ENCODE assay signal across 24 cellular contexts in the genomic region with DNA sequence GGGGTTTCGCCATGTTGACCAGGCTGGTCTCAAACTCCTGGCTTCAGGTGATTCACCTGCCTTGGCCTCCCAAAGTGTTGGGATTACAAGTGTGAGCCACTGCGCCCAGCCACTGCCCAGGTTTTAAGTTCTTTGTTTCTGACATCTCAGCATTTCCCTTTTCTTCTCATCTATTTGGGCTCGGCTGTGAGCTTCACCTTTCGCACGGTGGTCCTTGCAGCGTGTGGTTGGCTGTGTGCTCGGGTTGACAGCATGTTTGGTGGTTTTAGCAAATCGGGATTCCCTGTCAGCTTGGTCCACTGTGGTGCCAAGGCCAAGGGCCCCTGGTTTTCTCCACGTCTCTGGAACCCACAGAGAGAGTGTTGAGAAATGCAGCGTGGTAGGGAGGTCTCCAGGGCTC.
A peak's percentile ranks its signal among the peaks of the same experiment; 100 is the strongest.
DNase-seq lines count a peak whose midpoint lies in the region; ATAC-seq and TF ChIP-seq lines count a peak whose summit lies in the region.
"Had no signal": no experiment of that assay in that cellular context is flagged by ENCODE, and none has a peak within 500 bp of the region (broad histone marks: within the 10 kb centered on the region; RNA-seq: fewer than 3 reads in every experiment).

No MANE protein-coding gene starts in this region.

- TF ChIP-seq EP300 in stomach (IDR thresholded peaks at IDR 0.05): no peak

- no peak overlapping the region for H3K27ac ChIP-seq in right cardiac atrium (ENCODE audit: low read length)
- H3K27ac ChIP-seq in neural progenitor cell: no peak overlapping the region
- H3K27ac ChIP-seq in stomach: no peak overlapping the region
- H3K27ac ChIP-seq: 22Rv1; BLaER1 treated with 17β-estradiol and CSF1 and Interleukin-3, amounts not matched to agents 10 nM and 100 nM; HL-60 had no signal

- POLR2A ChIA-PET in activated CD4-positive, alpha-beta memory T cell treated with anti-CD3 and anti-CD28 coated beads, Interleukin-2, amount 10 ng/mL, durations not matched to agents 7 days and 5 days (lab: Charles Lee): interaction anchor here (1.1 to 1.4 kb wide), 2 partner anchors 15 to 74 kb away, joined by 3 to 4 read pairs; no protein-coding TSS in a partner anchor
- POLR2A ChIA-PET in activated CD4-positive, alpha-beta memory T cell treated with anti-CD3 and anti-CD28 coated beads for 36 hours (lab: Charles Lee): no interaction called here

- H3K27me3 ChIP-seq in right cardiac atrium (ENCODE audit: control insufficient read depth, insufficient read depth): no peaks in the 10 kb centered on the region
- peaks cover 19% of the 10 kb centered on the region for H3K27me3 ChIP-seq in neural progenitor cell
- peaks cover 0 to under 1% (median 0%) of the 10 kb centered on the region in 3 donors for H3K27me3 ChIP-seq in stomach

- H3K4me3 Mint-ChIP-seq in activated CD4-positive, alpha-beta memory T cell treated with anti-CD3 and anti-CD28 coated beads, Interleukin-2, amount 10 ng/mL, durations not matched to agents 7 days and 5 days: no peak overlapping the region
- no peak overlapping the region for H3K4me3 Mint-ChIP-seq in activated CD4-positive, alpha-beta memory T cell treated with anti-CD3 and anti-CD28 coated beads for 36 hours
- H3K4me3 Mint-ChIP-seq in neural progenitor cell: no peak overlapping the region
- H3K4me3 Mint-ChIP-seq: CD8-positive, alpha-beta T cell had no signal

- H3K4me1 Mint-ChIP-seq in activated CD4-positive, alpha-beta memory T cell treated with anti-CD3 and anti-CD28 coated beads, Interleukin-2, amount 10 ng/mL, durations not matched to agents 7 days and 5 days: peaks cover 56% of the 10 kb centered on the region
- H3K4me1 Mint-ChIP-seq in activated CD4-positive, alpha-beta memory T cell treated with anti-CD3 and anti-CD28 coated beads for 36 hours (ENCODE audit: low read depth): peaks cover 43% of the 10 kb centered on the region
- peaks cover 8% of the 10 kb centered on the region for H3K4me1 Mint-ChIP-seq in neural progenitor cell

- intact Hi-C loops in activated CD4-positive, alpha-beta memory T cell treated with anti-CD3 and anti-CD28 coated beads for 36 hours (cut with micrococcal nuclease): no loop called here
- intact Hi-C loops in Right ventricle myocardium inferior (cut with DNase I) (no loop called here), right cardiac atrium (cut with DNase I) (no loop called here), stomach (cut with DNase I; ENCODE audit: low total_unique reads) (no loop called here)

- H3K4me2 ChIP-seq in neural progenitor cell: no peak overlapping the region
- H3K4me2 ChIP-seq: BLaER1 treated with 17β-estradiol and CSF1 and Interleukin-3, amounts not matched to agents 10 nM and 100 nM had no signal

- no peak for TF ChIP-seq CTCF in neural progenitor cell (IDR thresholded peaks at IDR 0.05)
- TF ChIP-seq CTCF in stomach (IDR thresholded peaks at IDR 0.05): no peak

- no peaks in the 10 kb centered on the region for H3K36me3 ChIP-seq in neural progenitor cell
- H3K36me3 ChIP-seq in stomach: no peaks in the 10 kb centered on the region
- H3K36me3 ChIP-seq: HAP-1 had no signal

- ATAC-seq in Right ventricle myocardium inferior (no peak), right cardiac atrium (no peak), HG03095 (IDR thresholded peaks at IDR 0.05; ENCODE audit: unreplicated experiment) (no peak)
- ATAC-seq: CD8-positive, alpha-beta T cell; GM12878 had no signal

- H3K9ac ChIP-seq in neural progenitor cell: no peak overlapping the region
- H3K9ac ChIP-seq: BLaER1 treated with 17β-estradiol and CSF1 and Interleukin-3, amounts not matched to agents 10 nM and 100 nM had no signal

- H3K36me3 Mint-ChIP-seq in activated CD4-positive, alpha-beta memory T cell treated with anti-CD3 and anti-CD28 coated beads, Interleukin-2, amount 10 ng/mL, durations not matched to agents 7 days and 5 days (ENCODE audit: low read depth): peaks cover 46% of the 10 kb centered on the region
- peaks cover 20% of the 10 kb centered on the region for H3K36me3 Mint-ChIP-seq in activated CD4-positive, alpha-beta memory T cell treated with anti-CD3 and anti-CD28 coated beads for 36 hours
- H3K36me3 Mint-ChIP-seq in neural progenitor cell: peaks cover 40% of the 10 kb centered on the region

- H3K4me1 ChIP-seq in right cardiac atrium (ENCODE audit: control insufficient read depth, insufficient read depth, low read length) (no peaks in the 10 kb centered on the region), neural progenitor cell (no peaks in the 10 kb centered on the region), stomach (no peaks in the 10 kb centered on the region)
- H3K4me1 ChIP-seq: HAP-1 had no signal

- peaks cover 4% of the 10 kb centered on the region for H3K27me3 Mint-ChIP-seq in activated CD4-positive, alpha-beta memory T cell treated with anti-CD3 and anti-CD28 coated beads, Interleukin-2, amount 10 ng/mL, durations not matched to agents 7 days and 5 days
- H3K27me3 Mint-ChIP-seq in activated CD4-positive, alpha-beta memory T cell treated with anti-CD3 and anti-CD28 coated beads for 36 hours: no peaks in the 10 kb centered on the region
- H3K27me3 Mint-ChIP-seq in neural progenitor cell (ENCODE audit: insufficient read depth, low read depth): peaks cover 16% of the 10 kb centered on the region

- no peaks in the 10 kb centered on the region for H3F3A ChIP-seq in neural progenitor cell (ENCODE audit: low read depth)

- 79% methylated on average over 10 of the region's 10 CpGs for WGBS in right cardiac atrium
- 81 to 86% (median 86%) methylated on average over 10 of the region's 10 CpGs for WGBS in stomach, 5 donors

- no peak for TF ChIP-seq POLR2A in stomach (IDR thresholded peaks at IDR 0.05)

- H4K20me1 ChIP-seq in neural progenitor cell (ENCODE audit: low read depth): no peaks in the 10 kb centered on the region
- H4K20me1 ChIP-seq: BLaER1 treated with 17β-estradiol and CSF1 and Interleukin-3, amounts not matched to agents 10 nM and 100 nM had no signal

- H3K4me3 ChIP-seq in right cardiac atrium (ENCODE audit: low read length) (no peak overlapping the region), neural progenitor cell (no peak overlapping the region), stomach (no peak overlapping the region)
- H3K4me3 ChIP-seq: BLaER1 treated with 17β-estradiol and CSF1 and Interleukin-3, amounts not matched to agents 10 nM and 100 nM; GM12878; HAP-1; K562 had no signal

- CTCF ChIA-PET in activated CD4-positive, alpha-beta memory T cell treated with anti-CD3 and anti-CD28 coated beads, Interleukin-2, amount 10 ng/mL, durations not matched to agents 7 days and 5 days (lab: Charles Lee): interaction anchor here (1.7 kb wide), 1 partner anchor 10 kb away, joined by 12 read pairs; no protein-coding TSS in a partner anchor
- CTCF ChIA-PET in activated CD4-positive, alpha-beta memory T cell treated with anti-CD3 and anti-CD28 coated beads for 36 hours (lab: Charles Lee): interaction anchor here (0.9 to 1.5 kb wide), 5 partner anchors 13 to 529 kb away, joined by 3 to 9 read pairs (median 4); no protein-coding TSS in a partner anchor

- DNase-seq in activated CD4-positive, alpha-beta memory T cell treated with anti-CD3 and anti-CD28 coated beads, Interleukin-2, amount 10 ng/mL, durations not matched to agents 7 days and 5 days: peak; percentile 8
- DNase-seq in activated CD4-positive, alpha-beta memory T cell treated with anti-CD3 and anti-CD28 coated beads for 36 hours: no peak
- DNase-seq in Right ventricle myocardium inferior (ENCODE audit: missing footprints) (peak; percentile 60), right cardiac atrium (no peak), neural progenitor cell (ENCODE audit: low spot score) (no peak), stomach (peak; percentile 4), cerebellar nuclear complex (lab: John Stamatoyannopoulos, UW) (no peak)
- DNase-seq: DND-41, MM.1S, NCI-H1048, NCI-H1417 treated with DMSO at 0.1 percent for 48 hours, NCI-H187, NCI-H2107, NCI-H446 treated with DMSO at 0.1 percent for 48 hours, NCI-H526 treated with DMSO at 0.1 percent for 48 hours, OCI-M1 had no signal

- no peak overlapping the region for H3K27ac Mint-ChIP-seq in activated CD4-positive, alpha-beta memory T cell treated with anti-CD3 and anti-CD28 coated beads, Interleukin-2, amount 10 ng/mL, durations not matched to agents 7 days and 5 days
- H3K27ac Mint-ChIP-seq in activated CD4-positive, alpha-beta memory T cell treated with anti-CD3 and anti-CD28 coated beads for 36 hours: no peak overlapping the region
- peak overlapping the region; percentile 72 for H3K27ac Mint-ChIP-seq in neural progenitor cell
- H3K27ac Mint-ChIP-seq: CD8-positive, alpha-beta T cell had no signal

- H3K79me2 ChIP-seq in neural progenitor cell (ENCODE audit: low read depth): no peaks in the 10 kb centered on the region

- peaks cover 23% of the 10 kb centered on the region for H3K9me3 Mint-ChIP-seq in activated CD4-positive, alpha-beta memory T cell treated with anti-CD3 and anti-CD28 coated beads, Interleukin-2, amount 10 ng/mL, durations not matched to agents 7 days and 5 days
- peaks cover 24% of the 10 kb centered on the region for H3K9me3 Mint-ChIP-seq in activated CD4-positive, alpha-beta memory T cell treated with anti-CD3 and anti-CD28 coated beads for 36 hours
- H3K9me3 Mint-ChIP-seq in neural progenitor cell: peaks cover 46% of the 10 kb centered on the region

- no peak overlapping the region for H2AFZ ChIP-seq in neural progenitor cell (replicated peaks)

- no peaks in the 10 kb centered on the region for H3K9me3 ChIP-seq in right cardiac atrium (ENCODE audit: control insufficient read depth, low read length)
- H3K9me3 ChIP-seq in neural progenitor cell (ENCODE audit: low read depth): no peaks in the 10 kb centered on the region
- H3K9me3 ChIP-seq in stomach: peaks cover 0 to 30% (median 25%) of the 10 kb centered on the region in 4 donors

Comparison
In these comparisons a context has a peak if more than half of its experiments do, and no peak if none do; other contexts are left out.
1. DNase-seq: peak in activated CD4-positive, alpha-beta memory T cell treated with anti-CD3 and anti-CD28 coated beads, Interleukin-2, amount 10 ng/mL, durations not matched to agents 7 days and 5 days (single experiment), Right ventricle myocardium inferior (single experiment) and stomach (single experiment); none in activated CD4-positive, alpha-beta memory T cell treated with anti-CD3 and anti-CD28 coated beads for 36 hours (single experiment), right cardiac atrium (0 of 3), neural progenitor cell (single experiment) and cerebellar nuclear complex (0 of 2).